30 cellular contexts compared by ENCODE assay signal in the genomic region with DNA sequence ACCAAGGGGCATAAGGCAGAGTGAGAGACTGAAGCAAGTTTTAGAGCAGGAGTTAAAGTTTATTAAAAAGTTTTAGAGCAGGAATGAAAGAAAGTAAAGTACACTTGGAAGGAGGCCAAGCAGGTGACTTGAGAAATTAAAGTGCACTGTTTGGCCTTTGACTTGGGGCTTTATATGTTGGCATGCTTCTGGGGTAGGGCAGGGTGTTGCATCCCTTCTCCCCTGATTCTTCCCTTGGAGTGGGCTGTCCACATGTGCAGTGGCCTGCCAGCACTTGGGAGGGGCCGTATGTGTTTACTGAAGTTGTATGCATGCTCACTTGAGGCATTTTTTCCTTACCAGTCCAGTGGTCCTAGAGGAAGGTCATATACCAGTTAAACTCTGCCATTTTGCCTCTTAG. TPM values are rescaled to one million over a fixed set of nuclear protein-coding genes. Genes with fewer than 3 reads are reported as not detected.
"Had no signal": no experiment of that assay in that cellular context is flagged by ENCODE, and none has a peak within 500 bp of the region (broad histone marks: within the 10 kb centered on the region; RNA-seq: fewer than 3 reads in every experiment).

No MANE protein-coding gene starts in this region.

- H3K4me1 Mint-ChIP-seq: immature natural killer cell; mesothelial cell of epicardium; naive B cell; natural killer cell; nephron progenitor cell; neural progenitor cell; stimulated activated naive B cell treated with anti-CD40 and anti-IgM and Interleukin-4, amounts not matched to agents 10 μg/mL and 1 μg/mL and 100 μg/mL, for 72 hours had no signal

- DNase-seq: heart left ventricle; hypothalamus; immature natural killer cell; kidney glomerular epithelial cell; left cardiac atrium; left lung; lower lobe of right lung; mammary epithelial cell; mesenchymal stem cell; naive B cell; natural killer cell; nephron progenitor cell; occipital lobe; psoas muscle; right lobe of liver; stimulated activated CD4-positive, alpha-beta T cell treated with anti-CD3 and anti-CD28 coated beads, Interleukin-12 subunit alpha, Interleukin-12 subunit beta, amount 100 ng/mL, for 4 hours; stimulated activated CD4-positive, alpha-beta T cell treated with anti-CD3 and anti-CD28 coated beads, Interleukin-15, amount 100 ng/mL, for 24 hours; stimulated activated CD4-positive, alpha-beta T cell treated with anti-CD3 and anti-CD28 coated beads, Interleukin-2, amount 100 ng/mL, for 24 hours; stimulated activated CD4-positive, alpha-beta T cell treated with anti-CD3 and anti-CD28 coated beads, Interleukin-4, amount 100 ng/mL, for 1 hour; stimulated activated naive B cell treated with anti-CD40 and anti-IgM and Interleukin-4, amounts not matched to agents 10 μg/mL and 1 μg/mL and 100 μg/mL, for 72 hours; stimulated activated naive CD8-positive, alpha-beta T cell treated with anti-CD3 and anti-CD28 coated beads, Interleukin-15, Interleukin-2, amounts not matched to agents 100 U/mL and 50 U/mL, for 24 hours; stomach; testis; thyroid gland; transverse colon; uterus had no signal

- H3K36me3 ChIP-seq: heart left ventricle, left lung, lower lobe of right lung, neural progenitor cell, neutrophil, right lobe of liver, stomach, thyroid gland, transverse colon, uterus had no signal

- H3K4me1 ChIP-seq: heart left ventricle, left lung, lower lobe of right lung, neural progenitor cell, parathyroid adenoma, psoas muscle, right lobe of liver, stomach, testis, thyroid gland, transverse colon, uterus had no signal

- H3K4me3 ChIP-seq: heart left ventricle, left lung, lower lobe of right lung, neural progenitor cell, psoas muscle, right lobe of liver, stomach, testis, thyroid gland, transverse colon, uterus had no signal

- H3K4me2 ChIP-seq: neural progenitor cell had no signal

- H3K27ac ChIP-seq: heart left ventricle, left lung, lower lobe of right lung, neural progenitor cell, neutrophil, parathyroid adenoma, psoas muscle, right lobe of liver, stomach, testis, thyroid gland, transverse colon, uterus had no signal

- H3K27ac Mint-ChIP-seq: immature natural killer cell; mesothelial cell of epicardium; naive B cell; natural killer cell; nephron progenitor cell; neural progenitor cell; stimulated activated naive B cell treated with anti-CD40 and anti-IgM and Interleukin-4, amounts not matched to agents 10 μg/mL and 1 μg/mL and 100 μg/mL, for 72 hours had no signal

- H3K4me3 Mint-ChIP-seq: immature natural killer cell; mesothelial cell of epicardium; naive B cell; natural killer cell; nephron progenitor cell; neural progenitor cell; stimulated activated naive B cell treated with anti-CD40 and anti-IgM and Interleukin-4, amounts not matched to agents 10 μg/mL and 1 μg/mL and 100 μg/mL, for 72 hours had no signal

- H3K36me3 Mint-ChIP-seq: immature natural killer cell; mesothelial cell of epicardium; naive B cell; natural killer cell; neural progenitor cell; stimulated activated naive B cell treated with anti-CD40 and anti-IgM and Interleukin-4, amounts not matched to agents 10 μg/mL and 1 μg/mL and 100 μg/mL, for 72 hours had no signal

- H3K9ac ChIP-seq: neural progenitor cell, parathyroid adenoma had no signal

- H3K27me3 ChIP-seq: neural progenitor cell, neutrophil, right lobe of liver, testis, thyroid gland, transverse colon, uterus had no signal

- H3K9me3 ChIP-seq: heart left ventricle, left lung, lower lobe of right lung, neutrophil, right lobe of liver, testis, thyroid gland, transverse colon, uterus had no signal

- H2AFZ ChIP-seq: neural progenitor cell, parathyroid adenoma had no signal

- H3K79me2 ChIP-seq: parathyroid adenoma had no signal

- H3K9me3 Mint-ChIP-seq: immature natural killer cell, natural killer cell had no signal

RNA-seq across cellular contexts. Expression of a gene that starts 35.3 kb away (rescaled TPM):
- polyA plus RNA-seq: immature natural killer cell had no signal
